15 cellular contexts compared by ENCODE assay signal in genomic region chr7:75965617-75966016, GRCh38. TPM values are rescaled to one million over a fixed set of nuclear protein-coding genes. Genes with fewer than 3 reads are reported as not detected.
DNase-seq lines count a peak whose midpoint lies in the region; ATAC-seq and TF ChIP-seq lines count a peak whose summit lies in the region.
"Had no signal": no experiment of that assay in that cellular context is flagged by ENCODE, and none has a peak within 500 bp of the region (broad histone marks: within the 10 kb centered on the region; RNA-seq: fewer than 3 reads in every experiment).

No MANE protein-coding gene starts in this region.

- no peaks in the 10 kb centered on the region for H3K9me3 Mint-ChIP-seq in nephron
- H3K9me3 Mint-ChIP-seq in activated CD4-positive, alpha-beta T cell treated with anti-CD3 and anti-CD28 coated beads, Interleukin-2, amount 10 ng/mL, durations not matched to agents 7 days and 5 days, result no peaks in the 10 kb centered on the region
- H3K9me3 Mint-ChIP-seq: activated CD4-positive, alpha-beta memory T cell treated with anti-CD3 and anti-CD28 coated beads, Interleukin-2, amount 10 ng/mL, durations not matched to agents 7 days and 5 days; activated T-helper 17 cell treated with anti-CD3 and anti-CD28 coated beads, Interleukin-2, amount 50 U/mL, for 72 hours; IgD-negative memory B cell had no signal

- H3K4me3 ChIP-seq in adipocyte (ENCODE audit: low read length) (peak overlapping the region; percentile 39), esophagus (ENCODE audit: low read depth in 1 of 2, low read length in 2 of 2) (no peak overlapping the region), suprapubic skin (no peak overlapping the region)
- H3K4me3 ChIP-seq: BLaER1 treated with 17β-estradiol and CSF1 and Interleukin-3, amounts not matched to agents 10 nM and 100 nM; pancreas had no signal

- DNase-seq in adipocyte (ENCODE audit: low read depth) (no peak), suprapubic skin (ENCODE audit: low spot score in 2 of 2) (peak in 1 of 2 donors; percentile 68), germinal center (ENCODE audit: low spot score) (no peak), GM19240 (ENCODE audit: insufficient read length, low spot score) (no peak)
- DNase-seq in activated CD4-positive, alpha-beta T cell treated with anti-CD3 and anti-CD28 coated beads, Interleukin-2, amount 10 ng/mL, durations not matched to agents 7 days and 5 days, result no peak
- DNase-seq: activated CD4-positive, alpha-beta memory T cell treated with anti-CD3 and anti-CD28 coated beads, Interleukin-2, amount 10 ng/mL, durations not matched to agents 7 days and 5 days; stimulated activated CD4-positive, alpha-beta T cell treated with anti-CD3 and anti-CD28 coated beads, Interleukin-2, amount 100 ng/mL, for 48 hours; T1000 had no signal

- CTCF ChIA-PET in activated CD4-positive, alpha-beta T cell treated with anti-CD3 and anti-CD28 coated beads, Interleukin-2, amount 10 ng/mL, durations not matched to agents 7 days and 5 days (lab: Charles Lee), result interaction anchor here (1.6 kb wide), 1 partner anchor 46 kb away, joined by 3 read pairs; no protein-coding TSS in a partner anchor

- no peak for TF ChIP-seq POLR2A in suprapubic skin (IDR thresholded peaks at IDR 0.05)

- H3K27me3 ChIP-seq in adipocyte (replicated peaks; ENCODE audit: control insufficient read depth, insufficient read depth, low read length), result no peaks in the 10 kb centered on the region
- no peaks in the 10 kb centered on the region for H3K27me3 ChIP-seq in esophagus (ENCODE audit: control insufficient read depth in 1 of 2, insufficient read depth in 2 of 2, low read length in 2 of 2)
- H3K27me3 ChIP-seq in suprapubic skin, result no peaks in the 10 kb centered on the region
- H3K27me3 ChIP-seq: BLaER1 treated with 17β-estradiol and CSF1 and Interleukin-3, amounts not matched to agents 10 nM and 100 nM; pancreas had no signal

- no peak for TF ChIP-seq EP300 in suprapubic skin (IDR thresholded peaks at IDR 0.05)

- peaks cover 67% of the 10 kb centered on the region for H3K4me1 Mint-ChIP-seq in nephron
- no peaks in the 10 kb centered on the region for H3K4me1 Mint-ChIP-seq in activated CD4-positive, alpha-beta T cell treated with anti-CD3 and anti-CD28 coated beads, Interleukin-2, amount 10 ng/mL, durations not matched to agents 7 days and 5 days
- H3K4me1 Mint-ChIP-seq: activated CD4-positive, alpha-beta memory T cell treated with anti-CD3 and anti-CD28 coated beads, Interleukin-2, amount 10 ng/mL, durations not matched to agents 7 days and 5 days; activated T-helper 17 cell treated with anti-CD3 and anti-CD28 coated beads, Interleukin-2, amount 50 U/mL, for 72 hours; IgD-negative memory B cell had no signal

- peak overlapping the region; percentile 75 for H3K9ac ChIP-seq in adipocyte (ENCODE audit: low read length)

- H3K36me3 ChIP-seq in adipocyte (ENCODE audit: control insufficient read depth, insufficient read depth, low read length, severe bottlenecking), result peaks cover 47% of the 10 kb centered on the region
- peaks cover 0 to 20% of the 10 kb centered on the region in 2 donors for H3K36me3 ChIP-seq in esophagus (ENCODE audit: control insufficient read depth in 2 of 2, insufficient read depth in 2 of 2, low read length in 1 of 2)
- peaks cover 7% of the 10 kb centered on the region for H3K36me3 ChIP-seq in suprapubic skin

- no peaks in the 10 kb centered on the region for H3K9me3 ChIP-seq in adipocyte (ENCODE audit: control insufficient read depth, low read length)
- H3K9me3 ChIP-seq in esophagus (ENCODE audit: control insufficient read depth in 2 of 2, insufficient read depth in 1 of 2, low read depth in 1 of 2, low read length in 1 of 2), result no peaks in the 10 kb centered on the region
- H3K9me3 ChIP-seq in suprapubic skin, result no peaks in the 10 kb centered on the region
- H3K9me3 ChIP-seq: BLaER1 treated with 17β-estradiol and CSF1 and Interleukin-3, amounts not matched to agents 10 nM and 100 nM; pancreas had no signal

- 76 to 77% methylated on average over 13 of the region's 13 CpGs for WGBS in esophagus, 2 donors
- 69% methylated on average over 13 of the region's 13 CpGs for WGBS in suprapubic skin

- H3K27me3 Mint-ChIP-seq in nephron (ENCODE audit: low read depth), result peaks cover 3% of the 10 kb centered on the region
- no peaks in the 10 kb centered on the region for H3K27me3 Mint-ChIP-seq in activated CD4-positive, alpha-beta T cell treated with anti-CD3 and anti-CD28 coated beads, Interleukin-2, amount 10 ng/mL, durations not matched to agents 7 days and 5 days
- H3K27me3 Mint-ChIP-seq: activated CD4-positive, alpha-beta memory T cell treated with anti-CD3 and anti-CD28 coated beads, Interleukin-2, amount 10 ng/mL, durations not matched to agents 7 days and 5 days; activated T-helper 17 cell treated with anti-CD3 and anti-CD28 coated beads, Interleukin-2, amount 50 U/mL, for 72 hours; IgD-negative memory B cell had no signal

- peaks cover 18% of the 10 kb centered on the region for H3K36me3 Mint-ChIP-seq in nephron (ENCODE audit: low read depth)
- no peaks in the 10 kb centered on the region for H3K36me3 Mint-ChIP-seq in activated CD4-positive, alpha-beta T cell treated with anti-CD3 and anti-CD28 coated beads, Interleukin-2, amount 10 ng/mL, durations not matched to agents 7 days and 5 days (ENCODE audit: low read depth)

- peak overlapping the region; percentile 69 to 88 for H3K27ac ChIP-seq in esophagus (ENCODE audit: low read depth in 2 of 2, low read length in 1 of 2)
- H3K27ac ChIP-seq in suprapubic skin, result peak overlapping the region; percentile 76

- H3K4me1 ChIP-seq in adipocyte (ENCODE audit: control insufficient read depth, insufficient read depth, low read length) (peaks cover 58% of the 10 kb centered on the region), esophagus (ENCODE audit: control insufficient read depth in 2 of 2, insufficient read depth in 2 of 2, low read length in 1 of 2) (peaks cover 9 to 11% of the 10 kb centered on the region in 2 donors), suprapubic skin (peaks cover 64% of the 10 kb centered on the region)

- no peak for TF ChIP-seq CTCF in nephron (IDR thresholded peaks at IDR 0.05; ENCODE audit: unreplicated experiment in 3 of 3)
- TF ChIP-seq CTCF in suprapubic skin (IDR thresholded peaks at IDR 0.05), result no peak

- peak overlapping the region; percentile 70 to 89 (median 87) for H3K27ac Mint-ChIP-seq in nephron
- no peak overlapping the region for H3K27ac Mint-ChIP-seq in activated CD4-positive, alpha-beta T cell treated with anti-CD3 and anti-CD28 coated beads, Interleukin-2, amount 10 ng/mL, durations not matched to agents 7 days and 5 days
- H3K27ac Mint-ChIP-seq: activated CD4-positive, alpha-beta memory T cell treated with anti-CD3 and anti-CD28 coated beads, Interleukin-2, amount 10 ng/mL, durations not matched to agents 7 days and 5 days; activated T-helper 17 cell treated with anti-CD3 and anti-CD28 coated beads, Interleukin-2, amount 50 U/mL, for 72 hours had no signal

- ATAC-seq in GM21576 (IDR thresholded peaks at IDR 0.05; ENCODE audit: unreplicated experiment), result no peak
- ATAC-seq: activated T-helper 17 cell treated with anti-CD3 and anti-CD28 coated beads, Interleukin-2, amount 50 U/mL, for 72 hours had no signal

- POLR2A ChIA-PET in activated CD4-positive, alpha-beta T cell treated with anti-CD3 and anti-CD28 coated beads, Interleukin-2, amount 10 ng/mL, durations not matched to agents 7 days and 5 days (lab: Charles Lee), result no interaction called here

- H3K4me3 Mint-ChIP-seq in nephron, result peak overlapping the region in 1 of 3 experiments; percentile 37
- no peak overlapping the region for H3K4me3 Mint-ChIP-seq in activated CD4-positive, alpha-beta T cell treated with anti-CD3 and anti-CD28 coated beads, Interleukin-2, amount 10 ng/mL, durations not matched to agents 7 days and 5 days
- H3K4me3 Mint-ChIP-seq: activated CD4-positive, alpha-beta memory T cell treated with anti-CD3 and anti-CD28 coated beads, Interleukin-2, amount 10 ng/mL, durations not matched to agents 7 days and 5 days; activated T-helper 17 cell treated with anti-CD3 and anti-CD28 coated beads, Interleukin-2, amount 50 U/mL, for 72 hours; IgD-negative memory B cell had no signal

RNA-seq across cellular contexts. Expression of gene TMEM120A, which starts 28.8 kb away (rescaled TPM):
- polyA plus RNA-seq in esophagus, result 10 to 100 TPM; 43.8 to 51.0 TPM
- 10 to 100 TPM; 21.0 to 34.0 (median 22.4) TPM for total RNA-seq in suprapubic skin
- total RNA-seq in activated CD4-positive, alpha-beta T cell treated with anti-CD3 and anti-CD28 coated beads, Interleukin-2, amount 10 ng/mL, durations not matched to agents 7 days and 5 days, result 10 to 100 TPM; 17.3 to 19.9 TPM

RNA-seq across cellular contexts. Expression of gene POR, which starts 50.7 kb away (rescaled TPM):
- 100 to 1,000 TPM in 1 of 2 donors, 10 to 100 TPM in 1; 94.5 to 102 TPM for polyA plus RNA-seq in esophagus
- total RNA-seq in suprapubic skin, result 100 to 1,000 TPM in 1 of 4 donors, 10 to 100 TPM in 3; 85.8 to 112 (median 91.8) TPM
- total RNA-seq in activated CD4-positive, alpha-beta T cell treated with anti-CD3 and anti-CD28 coated beads, Interleukin-2, amount 10 ng/mL, durations not matched to agents 7 days and 5 days, result 10 to 100 TPM; 29.9 to 37.1 TPM
